1 cellular context compared by ENCODE assay signal in genomic region chr10:109866168-109866994, GRCh38.
TF ChIP-seq lines count a peak whose summit lies in the region.

No MANE protein-coding gene starts in this region.

TF ChIP-seq in GM12878, 131 proteins besides CTCF, POLR2A, EP300 and RAD21 (continued from another document):
- TF ChIP-seq ZBTB33 (IDR thresholded peaks at IDR 0.05) (no peak), KDM1A (IDR thresholded peaks at IDR 0.05; ENCODE audit: borderline replicate concordance) (no peak), MTA3 (IDR thresholded peaks at IDR 0.05; ENCODE audit: borderline replicate concordance, low read length) (no peak), SUPT20H (IDR thresholded peaks at IDR 0.05; ENCODE audit: borderline replicate concordance, control insufficient read depth, low read depth, low read length) (no peak), PKNOX1 (IDR thresholded peaks at IDR 0.05) (no peak), ZNF217 (IDR thresholded peaks at IDR 0.05) (no peak), SMC3 (IDR thresholded peaks at IDR 0.05; ENCODE audit: borderline replicate concordance, low read length) (no peak), ASH2L (IDR thresholded peaks at IDR 0.05; ENCODE audit: borderline replicate concordance, low read depth) (no peak), SUZ12 (IDR thresholded peaks at IDR 0.05; ENCODE audit: unreplicated experiment) (no peak)
TF ChIP-seq in GM12878: peak in this region for 0.
